26 cellular contexts compared by ENCODE assay signal in the genomic region with DNA sequence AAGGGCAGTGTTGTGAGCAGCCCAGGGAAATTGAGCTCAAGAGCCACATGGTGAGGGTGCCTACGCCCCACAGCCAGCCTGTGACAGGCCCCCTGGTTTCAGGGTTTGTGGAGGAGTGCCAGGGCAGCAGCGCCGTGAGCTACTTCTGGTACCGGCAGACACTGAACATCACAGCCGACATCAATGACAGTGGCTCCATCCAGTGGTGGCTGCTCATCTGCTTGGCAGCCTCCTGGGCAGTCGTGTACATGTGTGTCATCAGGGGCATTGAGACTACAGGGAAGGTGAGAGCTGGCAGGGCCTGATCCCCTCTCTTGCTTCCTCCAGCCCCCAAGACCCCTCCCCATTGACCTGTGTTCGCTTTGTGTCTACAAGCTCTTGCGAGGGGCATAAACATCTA. TPM values are rescaled to one million over a fixed set of nuclear protein-coding genes. Genes with fewer than 3 reads are reported as not detected.
A peak's percentile ranks its signal among the peaks of the same experiment; 100 is the strongest.
DNase-seq lines count a peak whose midpoint lies in the region; ATAC-seq, FAIRE-seq and TF ChIP-seq lines count a peak whose summit lies in the region.
"Had no signal": no experiment of that assay in that cellular context is flagged by ENCODE, and none has a peak within 500 bp of the region (broad histone marks: within the 10 kb centered on the region; RNA-seq: fewer than 3 reads in every experiment).

No MANE protein-coding gene starts in this region.

- ATAC-seq in K562 = peak; percentile 79
- no peak for ATAC-seq in stimulated activated naive CD8-positive, alpha-beta T cell treated with anti-CD3 and anti-CD28 coated beads, Interleukin-15, amount 100 ng/mL, for 72 hours
- ATAC-seq: heart left ventricle; left lung; stimulated activated memory B cell treated with anti-CD40 and anti-IgM and Interleukin-4, amounts not matched to agents 10 μg/mL and 1 μg/mL and 100 μg/mL, for 72 hours had no signal

- peak; percentile 52 for FAIRE-seq in K562 (lab: Jason Lieb, UNC)
- FAIRE-seq: TTC549 had no signal

- H3K27ac ChIP-seq in A673 (ENCODE audit: low read depth, low read length, poor library complexity, severe bottlenecking) = no peak overlapping the region
- no peak overlapping the region for H3K27ac ChIP-seq in OCI-LY7 (ENCODE audit: low read depth, low read length, poor library complexity, severe bottlenecking)
- no peak overlapping the region for H3K27ac ChIP-seq in K562 (ENCODE audit: extremely low read depth, low read depth, low read length)
- H3K27ac ChIP-seq in SK-N-SH (ENCODE audit: low read depth in 2 of 2, low read length in 1 of 2) = no peak overlapping the region
- H3K27ac ChIP-seq: colonic mucosa, heart left ventricle, KMS-11, left lung, Peyer's patch, thoracic aorta had no signal

- intact Hi-C loops in A673 (cut with micrococcal nuclease; ENCODE audit: unreplicated experiment) = no loop called here
- intact Hi-C loops in OCI-LY7 (cut with micrococcal nuclease; ENCODE audit: unreplicated experiment) = no loop called here
- intact Hi-C loops in K562 (cut with micrococcal nuclease) = loop anchor here (1.0 kb wide), 1 partner anchor 67 kb away; no protein-coding TSS in a partner anchor

- H3K9ac ChIP-seq in K562 (ENCODE audit: insufficient read depth in 1 of 2, low read depth in 2 of 2, low read length in 2 of 2) (no peak overlapping the region), SK-N-SH (no peak overlapping the region)
- H3K9ac ChIP-seq: KMS-11 had no signal

- no peak for TF ChIP-seq EP300 in K562 (IDR thresholded peaks at IDR 0.05; ENCODE audit: low read length)
- TF ChIP-seq EP300 in SK-N-SH (IDR thresholded peaks at IDR 0.05; ENCODE audit: borderline replicate concordance in 1 of 2, low read depth in 1 of 2, low read length in 1 of 2) = no peak

- DNase-seq in A673 (ENCODE audit: low spot score) = peak; percentile 16
- DNase-seq in HUDEP-2 (lab: John Stamatoyannopoulos, UW; ENCODE audit: unreplicated experiment in 76 of 76) = peak in 56 of 76 experiments; percentile 4 to 77 (median 28)
- DNase-seq in OCI-LY7 (ENCODE audit: low spot score) = no peak
- peak; percentile 33 to 53 (median 41) for DNase-seq in K562 (ENCODE audit: extremely low read depth in 1 of 4, low spot score in 3 of 4)
- no peak for DNase-seq in SK-N-SH
- DNase-seq in stimulated activated naive CD8-positive, alpha-beta T cell treated with anti-CD3 and anti-CD28 coated beads, Interleukin-15, amount 100 ng/mL, for 72 hours = no peak
- DNase-seq in H4 (ENCODE audit: low spot score) = no peak
- DNase-seq in activated CD4-positive, alpha-beta T cell treated with anti-CD3 and anti-CD28 coated beads, Interleukin-2, amount 10 ng/mL, durations not matched to agents 7 days and 5 days = no peak
- DNase-seq: activated effector memory CD4-positive, alpha-beta T cell treated with anti-CD3 and anti-CD28 coated beads, Interleukin-2, amount 50 U/mL, for 16 hours; colonic mucosa; DMS 273 treated with DMSO at 0.1 percent for 48 hours; GDM1; heart left ventricle; left lung; midbrain; NCI-H1105 treated with DMSO at 0.1 percent for 48 hours; NCI-H2171 treated with DMSO at 0.1 percent for 48 hours; NCI-H69 had no signal

- H3K4me1 Mint-ChIP-seq in stimulated activated naive CD8-positive, alpha-beta T cell treated with anti-CD3 and anti-CD28 coated beads, Interleukin-15, amount 100 ng/mL, for 72 hours = no peaks in the 10 kb centered on the region
- H3K4me1 Mint-ChIP-seq in activated CD4-positive, alpha-beta T cell treated with anti-CD3 and anti-CD28 coated beads, Interleukin-2, amount 10 ng/mL, durations not matched to agents 7 days and 5 days = no peaks in the 10 kb centered on the region
- H3K4me1 Mint-ChIP-seq: stimulated activated memory B cell treated with anti-CD40 and anti-IgM and Interleukin-4, amounts not matched to agents 10 μg/mL and 1 μg/mL and 100 μg/mL, for 72 hours had no signal

- H3K27ac Mint-ChIP-seq in stimulated activated naive CD8-positive, alpha-beta T cell treated with anti-CD3 and anti-CD28 coated beads, Interleukin-15, amount 100 ng/mL, for 72 hours = no peak overlapping the region
- no peak overlapping the region for H3K27ac Mint-ChIP-seq in activated CD4-positive, alpha-beta T cell treated with anti-CD3 and anti-CD28 coated beads, Interleukin-2, amount 10 ng/mL, durations not matched to agents 7 days and 5 days
- H3K27ac Mint-ChIP-seq: natural killer cell treated with Interleukin-12 subunit alpha and Interleukin-12 subunit beta and Interleukin-15 and Interleukin-18, amount 100 ng/mL, for 72 hours; stimulated activated memory B cell treated with anti-CD40 and anti-IgM and Interleukin-4, amounts not matched to agents 10 μg/mL and 1 μg/mL and 100 μg/mL, for 72 hours had no signal

- no peaks in the 10 kb centered on the region for H3K9me1 ChIP-seq in K562 (ENCODE audit: control insufficient read depth, insufficient read depth, low read length)

- H3K36me3 ChIP-seq in A673 (ENCODE audit: insufficient read depth, low read length, poor library complexity, severe bottlenecking) (no peaks in the 10 kb centered on the region), OCI-LY7 (ENCODE audit: insufficient read depth, low read length) (no peaks in the 10 kb centered on the region), K562 (ENCODE audit: control insufficient read depth, insufficient read depth, low read length) (no peaks in the 10 kb centered on the region), SK-N-SH (replicated peaks in 1 of 2; ENCODE audit: control insufficient read depth in 1 of 2, insufficient read depth in 2 of 2, low read length in 1 of 2) (no peaks in the 10 kb centered on the region)
- H3K36me3 ChIP-seq: colonic mucosa, heart left ventricle, left lung, Peyer's patch, thoracic aorta had no signal

- H3K4me1 ChIP-seq in A673 (ENCODE audit: insufficient read depth, low read length, poor library complexity, severe bottlenecking) = no peaks in the 10 kb centered on the region
- H3K4me1 ChIP-seq in OCI-LY7 (ENCODE audit: insufficient read depth, low read length, poor library complexity, severe bottlenecking) = no peaks in the 10 kb centered on the region
- H3K4me1 ChIP-seq in K562 (replicated peaks in 1 of 2; ENCODE audit: control insufficient read depth in 2 of 2, insufficient read depth in 2 of 2, low read length in 2 of 2) = peaks cover 8 to 33% of the 10 kb centered on the region in 2 experiments; a peak in 4 of 5 replicates
- H3K4me1 ChIP-seq in SK-N-SH (ENCODE audit: control insufficient read depth in 1 of 2, insufficient read depth in 2 of 2, low read depth in 1 of 2, low read length in 1 of 2) = no peaks in the 10 kb centered on the region
- H3K4me1 ChIP-seq: heart left ventricle, left lung had no signal

- in situ Hi-C loops in K562 (cut with MboI) = no loop called here

- H2AFZ ChIP-seq in OCI-LY7 (ENCODE audit: low read length) (no peak overlapping the region), K562 (ENCODE audit: low read depth, low read length) (no peak overlapping the region), SK-N-SH (ENCODE audit: low read depth) (no peak overlapping the region)

- POLR2A ChIA-PET in A673 (lab: Charles Lee; ENCODE audit: low non-redundant PET) (no interaction called here), OCI-LY7 (lab: Charles Lee) (no interaction called here), K562 (lab: Yijun Ruan, JAX) (interaction anchor here (0.8 kb wide), 1 partner anchor 66 kb away, joined by 3 read pairs; no protein-coding TSS in a partner anchor), SK-N-SH (lab: Yijun Ruan, JAX) (no interaction called here)
- POLR2A ChIA-PET in activated CD4-positive, alpha-beta T cell treated with anti-CD3 and anti-CD28 coated beads, Interleukin-2, amount 10 ng/mL, durations not matched to agents 7 days and 5 days (lab: Charles Lee) = no interaction called here

- H3K4me2 ChIP-seq in OCI-LY7 (ENCODE audit: low read length) = no peak overlapping the region
- H3K4me2 ChIP-seq in K562 (ENCODE audit: insufficient read depth, low read length) = no peak overlapping the region
- H3K4me2 ChIP-seq in SK-N-SH = no peak overlapping the region
- H3K4me2 ChIP-seq: KMS-11 had no signal

- H3K79me2 ChIP-seq in OCI-LY7 (ENCODE audit: insufficient read depth, low read depth, low read length) (no peaks in the 10 kb centered on the region), K562 (ENCODE audit: control insufficient read depth, insufficient read depth, low read length) (no peaks in the 10 kb centered on the region), SK-N-SH (ENCODE audit: insufficient read depth) (no peaks in the 10 kb centered on the region)

- no peaks in the 10 kb centered on the region for H3K9me3 ChIP-seq in A673 (ENCODE audit: low read depth, low read length, poor library complexity, severe bottlenecking)
- peaks cover 11% of the 10 kb centered on the region; the same call in 1 of the 2 replicates for H3K9me3 ChIP-seq in OCI-LY7 (ENCODE audit: low read length)
- 0 out of 2 replicates have a peak, but pooled peaks cover 2% of the 10 kb centered on the region for H3K9me3 ChIP-seq in K562 (replicated peaks; ENCODE audit: control insufficient read depth, insufficient read depth, low read depth, low read length)
- H3K9me3 ChIP-seq in SK-N-SH = no peaks in the 10 kb centered on the region; the same call in 1 of the 2 replicates
- H3K9me3 ChIP-seq: colonic mucosa, thoracic aorta had no signal

- H3F3A ChIP-seq in SK-N-SH (replicated peaks; ENCODE audit: insufficient read depth) = no peaks in the 10 kb centered on the region

- H3K27me3 Mint-ChIP-seq in stimulated activated naive CD8-positive, alpha-beta T cell treated with anti-CD3 and anti-CD28 coated beads, Interleukin-15, amount 100 ng/mL, for 72 hours = peaks cover 6% of the 10 kb centered on the region
- H3K27me3 Mint-ChIP-seq in activated CD4-positive, alpha-beta T cell treated with anti-CD3 and anti-CD28 coated beads, Interleukin-2, amount 10 ng/mL, durations not matched to agents 7 days and 5 days = peaks cover 6% of the 10 kb centered on the region

- TF ChIP-seq RAD21 in K562 (CRISPR knock-in tag; conservative IDR thresholded peaks at IDR 0.05 in 1 of 2, IDR thresholded peaks at IDR 0.05 in 1 of 2) = peak; percentile 54 to 75
- TF ChIP-seq RAD21 in SK-N-SH (IDR thresholded peaks at IDR 0.05; ENCODE audit: low read length) = no peak

- BruUV-seq in A673 (replicated peaks; lab: Mats Ljungman, UMichigan) (no TSS peak), OCI-LY7 (replicated peaks; lab: Mats Ljungman, UMichigan) (no TSS peak), K562 (replicated peaks; lab: Mats Ljungman, UMichigan) (no TSS peak)

- no peaks in the 10 kb centered on the region for H3K9me2 ChIP-seq in OCI-LY7 (ENCODE audit: insufficient read depth, low read length)
- no peaks in the 10 kb centered on the region for H3K9me2 ChIP-seq in SK-N-SH

- H3K27me3 ChIP-seq in A673 (replicated peaks; ENCODE audit: insufficient read depth, low read depth, low read length, poor library complexity) (no peaks in the 10 kb centered on the region), K562 (ENCODE audit: control insufficient read depth in 2 of 2, insufficient read depth in 2 of 2, low read length in 2 of 2) (peaks cover 24 to 64% of the 10 kb centered on the region in 2 experiments; a peak in 4 of 5 replicates), SK-N-SH (ENCODE audit: insufficient read depth) (peaks cover 5% of the 10 kb centered on the region; the same call in 1 of the 2 replicates)
- H3K27me3 ChIP-seq: colonic mucosa, Peyer's patch had no signal

- TF ChIP-seq CTCF in A673 (conservative IDR thresholded peaks at IDR 0.05; ENCODE audit: low read depth, low read length) = 0 out of 2 replicates have a peak, but pooled peaks have one; percentile 36
- 0 out of 2 replicates have a peak, but pooled peaks have one; percentile 31 for TF ChIP-seq CTCF in OCI-LY7 (conservative IDR thresholded peaks at IDR 0.05; ENCODE audit: low read length)
- peak; percentile 55 to 66 (median 62); a peak in 5 of 6 replicates for TF ChIP-seq CTCF in K562 (IDR thresholded peaks at IDR 0.05 in 2 of 3, conservative IDR thresholded peaks at IDR 0.05 in 1 of 3; ENCODE audit: insufficient read depth in 2 of 3, low read depth in 1 of 3, low read length in 3 of 3)
- no peak for TF ChIP-seq CTCF in SK-N-SH (IDR thresholded peaks at IDR 0.05)

- H3K4me3 ChIP-seq in A673 (ENCODE audit: low read depth, low read length, poor library complexity, severe bottlenecking) (no peak overlapping the region), OCI-LY7 (ENCODE audit: low read depth, low read length, poor library complexity, severe bottlenecking) (no peak overlapping the region), K562 (no peak overlapping the region), SK-N-SH (ENCODE audit: low read depth in 2 of 2, low read length in 1 of 2) (no peak overlapping the region)
- H3K4me3 ChIP-seq: colonic mucosa, heart left ventricle, left lung, Peyer's patch, thoracic aorta had no signal

- WGBS in K562 (ENCODE audit: insufficient coverage, low coverage, missing lambda C conversion rate) = 2% methylated on average over 8 of the region's 8 CpGs
- 23% methylated on average over 7 of the region's 8 CpGs for WGBS in SK-N-SH (ENCODE audit: low lambda C conversion rate)

- CTCF ChIA-PET in A673 (lab: Charles Lee) (interaction anchor here (0.6 to 1.3 kb wide), 2 partner anchors 61 to 66 kb away, joined by 3 to 5 read pairs; no protein-coding TSS in a partner anchor), OCI-LY7 (lab: Charles Lee; ENCODE audit: unreplicated experiment) (no interaction called here), K562 (lab: Yijun Ruan, JAX; ENCODE audit: low intra/inter-chr PET ratio) (interaction anchor here (2.2 kb wide), 1 partner anchor 67 kb away, joined by 16 read pairs; no protein-coding TSS in a partner anchor), SK-N-SH (lab: Yijun Ruan, JAX) (interaction anchor here (0.7 to 2.0 kb wide), 2 partner anchors 66 to 95 kb away, joined by 3 to 7 read pairs; no protein-coding TSS in a partner anchor)
- CTCF ChIA-PET in activated CD4-positive, alpha-beta T cell treated with anti-CD3 and anti-CD28 coated beads, Interleukin-2, amount 10 ng/mL, durations not matched to agents 7 days and 5 days (lab: Charles Lee) = no interaction called here

- no peaks in the 10 kb centered on the region for H4K20me1 ChIP-seq in OCI-LY7 (ENCODE audit: insufficient read depth, low read length)
- peaks cover 24% of the 10 kb centered on the region for H4K20me1 ChIP-seq in K562 (replicated peaks; ENCODE audit: control insufficient read depth, insufficient read depth, low read length)
- no peaks in the 10 kb centered on the region for H4K20me1 ChIP-seq in SK-N-SH (ENCODE audit: insufficient read depth)

- no peak overlapping the region for H3K4me3 Mint-ChIP-seq in stimulated activated naive CD8-positive, alpha-beta T cell treated with anti-CD3 and anti-CD28 coated beads, Interleukin-15, amount 100 ng/mL, for 72 hours
- H3K4me3 Mint-ChIP-seq in activated CD4-positive, alpha-beta T cell treated with anti-CD3 and anti-CD28 coated beads, Interleukin-2, amount 10 ng/mL, durations not matched to agents 7 days and 5 days = no peak overlapping the region
- H3K4me3 Mint-ChIP-seq: natural killer cell treated with Interleukin-12 subunit alpha and Interleukin-12 subunit beta and Interleukin-15 and Interleukin-18, amount 100 ng/mL, for 72 hours; stimulated activated memory B cell treated with anti-CD40 and anti-IgM and Interleukin-4, amounts not matched to agents 10 μg/mL and 1 μg/mL and 100 μg/mL, for 72 hours had no signal

- no peak for TF ChIP-seq POLR2A in K562 (conservative IDR thresholded peaks at IDR 0.05)

- H3K9me3 Mint-ChIP-seq in stimulated activated naive CD8-positive, alpha-beta T cell treated with anti-CD3 and anti-CD28 coated beads, Interleukin-15, amount 100 ng/mL, for 72 hours = peaks cover 8 to 28% of the 10 kb centered on the region in 2 donors
- peaks cover 12% of the 10 kb centered on the region for H3K9me3 Mint-ChIP-seq in activated CD4-positive, alpha-beta T cell treated with anti-CD3 and anti-CD28 coated beads, Interleukin-2, amount 10 ng/mL, durations not matched to agents 7 days and 5 days

- no peaks in the 10 kb centered on the region for H3K36me3 Mint-ChIP-seq in activated CD4-positive, alpha-beta T cell treated with anti-CD3 and anti-CD28 coated beads, Interleukin-2, amount 10 ng/mL, durations not matched to agents 7 days and 5 days (ENCODE audit: low read depth)

RNA-seq across cellular contexts. Expression of gene SLC6A18, which starts 10.2 kb away (rescaled TPM):
- not detected in 2 replicates for total RNA-seq in A673 (2021)
- not detected in 2 replicates for total RNA-seq in OCI-LY7 (2014; rRNA removed; shearing (Covaris generic))
- not detected in 2 replicates for total RNA-seq in OCI-LY7 (2022)
- not detected in 2 replicates for total RNA-seq in K562 (2011; cell fraction: chromatin; rRNA removed; ENCODE audit: low replicate concordance)
- total RNA-seq in K562 (2011; cell fraction: nucleolus; rRNA removed) = not detected in 2 replicates
- total RNA-seq in K562 (2011; cell fraction: nucleoplasm; rRNA removed) = not detected in 2 replicates
- total RNA-seq in K562 (2014; rRNA removed) = not detected in 2 replicates
- not detected in 2 replicates for total RNA-seq in K562 (2014; rRNA removed; fragmentation: Illumina TruSeq; extraction: Trizol)
- total RNA-seq in K562 (2015; rRNA removed; fragmentation: Illumina TruSeq; extraction: Trizol) = not detected in 2 replicates
- not detected in 2 replicates for total RNA-seq in K562 (2021)
- polyA plus RNA-seq in K562 (2011; rRNA removed) = not detected in 2 replicates
- not detected in 2 replicates for polyA plus RNA-seq in K562 (2011; cell fraction: cytosol; rRNA removed)
- polyA plus RNA-seq in K562 (2011; cell fraction: nucleus; rRNA removed) = not detected in 2 replicates
- not detected in 2 replicates for polyA plus RNA-seq in K562 (2012)
- not detected in 2 replicates for polyA plus RNA-seq in K562 (2014; fragmentation: Illumina TruSeq; extraction: Trizol)
- polyA plus RNA-seq in K562 (2014; fragmentation: Nextera tagmentation; extraction: Ambion mirVana) = not detected
- not detected in 2 replicates for polyA plus RNA-seq in K562 (2014; rRNA removed)
- polyA minus RNA-seq in K562 (2011; rRNA and poly(A)+ RNA removed) = not detected in 2 replicates
- not detected in 2 replicates for polyA minus RNA-seq in K562 (2011; cell fraction: cytosol; rRNA and poly(A)+ RNA removed)
- polyA minus RNA-seq in K562 (2011; cell fraction: nucleus; rRNA and poly(A)+ RNA removed) = not detected in 2 replicates
- not detected in 2 replicates for polyA plus RNA-seq in SK-N-SH (2012; rRNA removed)
- polyA plus RNA-seq in SK-N-SH (2012; cell fraction: cytosol; rRNA removed) = not detected in 2 replicates
- not detected in 2 replicates for polyA plus RNA-seq in SK-N-SH (2012; cell fraction: nucleus; rRNA removed)
- not detected in 2 replicates for total RNA-seq in H4 (2014; rRNA removed; shearing (Covaris generic))
- total RNA-seq in activated CD4-positive, alpha-beta T cell treated with anti-CD3 and anti-CD28 coated beads, Interleukin-2, amount 10 ng/mL, durations not matched to agents 7 days and 5 days = not detected
- total RNA-seq: heart left ventricle; left lung; natural killer cell treated with Interleukin-12 subunit alpha and Interleukin-12 subunit beta and Interleukin-15 and Interleukin-18, amount 100 ng/mL, for 72 hours; thoracic aorta had no signal
- polyA plus RNA-seq: adipose tissue, AG04450, heart left ventricle had no signal

RNA-seq across cellular contexts. Expression of gene SLC6A19, which starts 34.0 kb away (rescaled TPM):
- not detected in 2 replicates for total RNA-seq in A673 (2021)
- not detected in 2 replicates for total RNA-seq in OCI-LY7 (2014; rRNA removed; shearing (Covaris generic))
- total RNA-seq in OCI-LY7 (2022) = not detected in 2 replicates
- total RNA-seq in K562 (2011; cell fraction: chromatin; rRNA removed; ENCODE audit: low replicate concordance) = 1.7 and 3.2 TPM in 2 replicates
- total RNA-seq in K562 (2011; cell fraction: nucleolus; rRNA removed) = 2.1 and 2.2 TPM in 2 replicates
- 1.5 and 1.6 TPM in 2 replicates for total RNA-seq in K562 (2011; cell fraction: nucleoplasm; rRNA removed)
- total RNA-seq in K562 (2014; rRNA removed) = 0.59 and 1.3 TPM in 2 replicates
- total RNA-seq in K562 (2014; rRNA removed; fragmentation: Illumina TruSeq; extraction: Trizol) = 0.26 and 0.47 TPM in 2 replicates
- 0.43 and 0.49 TPM in 2 replicates for total RNA-seq in K562 (2015; rRNA removed; fragmentation: Illumina TruSeq; extraction: Trizol)
- total RNA-seq in K562 (2021) = 1.3 and 1.6 TPM in 2 replicates
- polyA plus RNA-seq in K562 (2011; rRNA removed) = 0.26 and 0.65 TPM in 2 replicates
- 0.27 and 1.1 TPM in 2 replicates for polyA plus RNA-seq in K562 (2011; cell fraction: cytosol; rRNA removed)
- 1.4 and 5.0 TPM in 2 replicates for polyA plus RNA-seq in K562 (2011; cell fraction: nucleus; rRNA removed)
- 4.1 and 5.2 TPM in 2 replicates for polyA plus RNA-seq in K562 (2012)
- polyA plus RNA-seq in K562 (2014; fragmentation: Illumina TruSeq; extraction: Trizol) = 0.74 and 1.1 TPM in 2 replicates
- polyA plus RNA-seq in K562 (2014; fragmentation: Nextera tagmentation; extraction: Ambion mirVana) = under 1 TPM; 0.03 to 0.04 TPM
- 1.0 and 1.1 TPM in 2 replicates for polyA plus RNA-seq in K562 (2014; rRNA removed)
- 0.21 and 1.3 TPM in 2 replicates for polyA minus RNA-seq in K562 (2011; rRNA and poly(A)+ RNA removed)
- polyA minus RNA-seq in K562 (2011; cell fraction: cytosol; rRNA and poly(A)+ RNA removed) = 0.27 and 0.95 TPM in 2 replicates
- polyA minus RNA-seq in K562 (2011; cell fraction: nucleus; rRNA and poly(A)+ RNA removed) = 0.22 and 0.67 TPM in 2 replicates
- not detected in 2 replicates for polyA plus RNA-seq in SK-N-SH (2012; rRNA removed)
- not detected in 2 replicates for polyA plus RNA-seq in SK-N-SH (2012; cell fraction: cytosol; rRNA removed)
- 0.02 TPM in 1 of 2 replicates, not detected in the other for polyA plus RNA-seq in SK-N-SH (2012; cell fraction: nucleus; rRNA removed)
- total RNA-seq in H4 (2014; rRNA removed; shearing (Covaris generic)) = not detected in 2 replicates
- not detected for total RNA-seq in activated CD4-positive, alpha-beta T cell treated with anti-CD3 and anti-CD28 coated beads, Interleukin-2, amount 10 ng/mL, durations not matched to agents 7 days and 5 days
- total RNA-seq: heart left ventricle; left lung; natural killer cell treated with Interleukin-12 subunit alpha and Interleukin-12 subunit beta and Interleukin-15 and Interleukin-18, amount 100 ng/mL, for 72 hours; thoracic aorta had no signal
- polyA plus RNA-seq: AG04450, heart left ventricle had no signal

RNA-seq across cellular contexts. Expression of gene TERT, which starts 59.5 kb away (rescaled TPM):
- 14.2 and 17.1 TPM in 2 replicates for total RNA-seq in A673 (2021)
- total RNA-seq in OCI-LY7 (2014; rRNA removed; shearing (Covaris generic)) = 120 and 156 TPM in 2 replicates
- 173 and 198 TPM in 2 replicates for total RNA-seq in OCI-LY7 (2022)
- 14.2 and 54.7 TPM in 2 replicates for total RNA-seq in K562 (2011; cell fraction: chromatin; rRNA removed; ENCODE audit: low replicate concordance)
- 26.1 and 26.7 TPM in 2 replicates for total RNA-seq in K562 (2011; cell fraction: nucleolus; rRNA removed)
- 10.8 and 13.8 TPM in 2 replicates for total RNA-seq in K562 (2011; cell fraction: nucleoplasm; rRNA removed)
- 1.7 and 2.5 TPM in 2 replicates for total RNA-seq in K562 (2014; rRNA removed)
- total RNA-seq in K562 (2014; rRNA removed; fragmentation: Illumina TruSeq; extraction: Trizol) = 0.41 and 0.44 TPM in 2 replicates
- 0.54 and 0.83 TPM in 2 replicates for total RNA-seq in K562 (2015; rRNA removed; fragmentation: Illumina TruSeq; extraction: Trizol)
- total RNA-seq in K562 (2021) = 3.3 and 3.4 TPM in 2 replicates
- polyA plus RNA-seq in K562 (2011; rRNA removed) = 1.4 and 2.7 TPM in 2 replicates
- 1.3 and 3.8 TPM in 2 replicates for polyA plus RNA-seq in K562 (2011; cell fraction: cytosol; rRNA removed)
- 15.4 and 32.7 TPM in 2 replicates for polyA plus RNA-seq in K562 (2011; cell fraction: nucleus; rRNA removed)
- 1.0 and 1.5 TPM in 2 replicates for polyA plus RNA-seq in K562 (2012)
- polyA plus RNA-seq in K562 (2014; fragmentation: Illumina TruSeq; extraction: Trizol) = 0.48 and 1.00 TPM in 2 replicates
- under 1 TPM in 1 of 2 experiments, not detected in 1; 0.08 TPM for polyA plus RNA-seq in K562 (2014; fragmentation: Nextera tagmentation; extraction: Ambion mirVana)
- 2.2 and 4.5 TPM in 2 replicates for polyA plus RNA-seq in K562 (2014; rRNA removed)
- 0.69 and 1.6 TPM in 2 replicates for polyA minus RNA-seq in K562 (2011; rRNA and poly(A)+ RNA removed)
- 1.7 and 5.3 TPM in 2 replicates for polyA minus RNA-seq in K562 (2011; cell fraction: cytosol; rRNA and poly(A)+ RNA removed)
- polyA minus RNA-seq in K562 (2011; cell fraction: nucleus; rRNA and poly(A)+ RNA removed) = 8.1 and 11.4 TPM in 2 replicates
- polyA plus RNA-seq in SK-N-SH (2012; rRNA removed) = 1.8 and 2.4 TPM in 2 replicates
- 0.37 and 0.90 TPM in 2 replicates for polyA plus RNA-seq in SK-N-SH (2012; cell fraction: cytosol; rRNA removed)
- polyA plus RNA-seq in SK-N-SH (2012; cell fraction: nucleus; rRNA removed) = 11.8 and 18.1 TPM in 2 replicates
- 0.04 and 0.23 TPM in 2 replicates for total RNA-seq in H4 (2014; rRNA removed; shearing (Covaris generic))
- 1 to 10 TPM; 3.4 to 5.6 TPM for total RNA-seq in activated CD4-positive, alpha-beta T cell treated with anti-CD3 and anti-CD28 coated beads, Interleukin-2, amount 10 ng/mL, durations not matched to agents 7 days and 5 days
- total RNA-seq: heart left ventricle, thoracic aorta had no signal
- polyA plus RNA-seq: AG04450, heart left ventricle had no signal

Comparison
In these comparisons a context has a peak if more than half of its experiments do, and no peak if none do; other contexts are left out.
1. DNase-seq: peak in A673 (single experiment), HUDEP-2 (56 of 76) and K562 (4 of 4); none in OCI-LY7 (single experiment), SK-N-SH (single experiment), stimulated activated naive CD8-positive, alpha-beta T cell treated with anti-CD3 and anti-CD28 coated beads, Interleukin-15, amount 100 ng/mL, for 72 hours (0 of 2), H4 (single experiment) and activated CD4-positive, alpha-beta T cell treated with anti-CD3 and anti-CD28 coated beads, Interleukin-2, amount 10 ng/mL, durations not matched to agents 7 days and 5 days (single experiment).
2. CTCF ChIA-PET loops: an anchor here in A673 (0.6 to 1.3 kb wide), K562 (2.2 kb wide) and SK-N-SH (0.7 to 2.0 kb wide); none called in OCI-LY7 and activated CD4-positive, alpha-beta T cell treated with anti-CD3 and anti-CD28 coated beads, Interleukin-2, amount 10 ng/mL, durations not matched to agents 7 days and 5 days.